ENCODE assay signal across 1 cellular context in the genomic region with DNA sequence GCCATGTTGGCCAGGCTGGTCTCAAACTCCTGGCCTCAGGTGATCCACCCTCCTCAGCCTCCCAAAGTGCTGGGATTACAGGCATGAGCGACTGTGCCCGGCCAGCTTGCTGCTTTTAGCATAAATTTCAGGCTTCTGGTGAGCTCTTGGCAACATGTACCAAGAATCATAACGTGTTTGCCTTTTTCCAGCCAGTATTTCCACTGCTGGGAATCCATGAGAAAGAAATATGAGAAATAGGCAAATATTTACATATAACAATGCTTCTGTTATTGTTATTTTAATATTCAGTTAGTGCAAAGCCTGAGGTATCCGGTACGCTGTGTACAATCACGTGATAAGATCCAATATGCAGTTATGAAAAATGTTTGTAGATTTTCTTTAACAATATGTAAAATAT.
TF ChIP-seq lines count a peak whose summit lies in the region.

No MANE protein-coding gene starts in this region.

TF ChIP-seq in K562, 482 proteins besides CTCF, POLR2A, EP300 and RAD21:
- TF ChIP-seq, protein P1, sequence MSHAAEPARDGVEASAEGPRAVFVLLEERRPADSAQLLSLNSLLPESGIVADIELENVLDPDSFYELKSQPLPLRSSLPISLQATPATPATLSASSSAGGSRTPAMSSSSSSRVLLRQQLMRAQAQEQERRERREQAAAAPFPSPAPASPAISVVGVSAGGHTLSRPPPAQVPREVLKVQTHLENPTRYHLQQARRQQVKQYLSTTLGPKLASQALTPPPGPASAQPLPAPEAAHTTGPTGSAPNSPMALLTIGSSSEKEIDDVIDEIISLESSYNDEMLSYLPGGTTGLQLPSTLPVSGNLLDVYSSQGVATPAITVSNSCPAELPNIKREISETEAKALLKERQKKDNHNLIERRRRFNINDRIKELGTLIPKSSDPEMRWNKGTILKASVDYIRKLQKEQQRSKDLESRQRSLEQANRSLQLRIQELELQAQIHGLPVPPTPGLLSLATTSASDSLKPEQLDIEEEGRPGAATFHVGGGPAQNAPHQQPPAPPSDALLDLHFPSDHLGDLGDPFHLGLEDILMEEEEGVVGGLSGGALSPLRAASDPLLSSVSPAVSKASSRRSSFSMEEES (CRISPR knock-in tag; IDR thresholded peaks at IDR 0.05) = peak; percentile 81
- no peak for TF ChIP-seq SAP30 (IDR thresholded peaks at IDR 0.05; ENCODE audit: borderline replicate concordance, insufficient read depth, low read depth, low read length, poor library complexity, severe bottlenecking)
- TF ChIP-seq TOE1 (IDR thresholded peaks at IDR 0.05; ENCODE audit: borderline replicate concordance) = 0 out of 2 replicates have a peak, but pooled peaks have one; percentile 30
- TF ChIP-seq TOE1 (CRISPR knock-in tag; IDR thresholded peaks at IDR 0.05; ENCODE audit: borderline replicate concordance, low read depth) = no peak
